In genomic region chr11:9170450-9170849, GRCh38 we compare ENCODE assay signal across 14 cellular contexts.
DNase-seq lines count a peak whose midpoint lies in the region; ATAC-seq, FAIRE-seq and TF ChIP-seq lines count a peak whose summit lies in the region.
"Had no signal": no experiment of that assay in that cellular context is flagged by ENCODE, and none has a peak within 500 bp of the region (broad histone marks: within the 10 kb centered on the region; RNA-seq: fewer than 3 reads in every experiment).

No MANE protein-coding gene starts in this region.

- FAIRE-seq in RCC 7860 (lab: Jason Lieb, UNC), result no peak

- H2AFZ ChIP-seq in ACC112 (ENCODE audit: low read length, unreplicated experiment) (no peak overlapping the region), HCT116 (ENCODE audit: low read depth, low read length, poor library complexity, severe bottlenecking) (no peak overlapping the region)

- H3K79me2 ChIP-seq in ACC112 (ENCODE audit: control insufficient read depth, insufficient read depth, low read length, unreplicated experiment), result peaks cover 6% of the 10 kb centered on the region
- 0 out of 2 replicates have a peak, but pooled peaks cover 3% of the 10 kb centered on the region for H3K79me2 ChIP-seq in HCT116 (ENCODE audit: insufficient read depth, low read length)

- no peaks in the 10 kb centered on the region for H4K20me1 ChIP-seq in HCT116 (ENCODE audit: insufficient read depth)

- H3K4me2 ChIP-seq in HCT116 (ENCODE audit: low read length), result peak overlapping the region; percentile 41; the same call in 1 of the 2 replicates

- H3K4me1 ChIP-seq in ACC112 (ENCODE audit: control insufficient read depth, insufficient read depth, low read length, unreplicated experiment) (peaks cover 20% of the 10 kb centered on the region), HCT116 (ENCODE audit: control insufficient read depth in 1 of 2, insufficient read depth in 2 of 2, low read length in 2 of 2) (peaks cover 0 to 17% of the 10 kb centered on the region in 2 experiments; a peak in 2 of 4 replicates), foreskin keratinocyte (peaks cover 7% of the 10 kb centered on the region)

- peak overlapping the region; percentile 8; the same call in 1 of the 2 replicates for H3K27ac ChIP-seq in ACC112 (ENCODE audit: low read depth, low read length)
- H3K27ac ChIP-seq in HCT116 (ENCODE audit: low read depth, low read length), result no peak overlapping the region
- H3K27ac ChIP-seq in foreskin keratinocyte, result no peak overlapping the region
- H3K27ac ChIP-seq: ovary had no signal

- TF ChIP-seq CTCF in HCT116 (IDR thresholded peaks at IDR 0.05 in 2 of 3, conservative IDR thresholded peaks at IDR 0.05 in 1 of 3; ENCODE audit: borderline replicate concordance in 1 of 3, insufficient read depth in 1 of 3, low read depth in 2 of 3, low read length in 2 of 3), result no peak
- no peak for TF ChIP-seq CTCF in foreskin keratinocyte (conservative IDR thresholded peaks at IDR 0.05)
- no peak for TF ChIP-seq CTCF in lower leg skin (IDR thresholded peaks at IDR 0.05)

- ATAC-seq in HCT116 (no peak), foreskin keratinocyte (peak; percentile 27)

- POLR2A ChIA-PET in HCT116 (lab: Charles Lee), result no interaction called here

- RAD21 ChIA-PET in HCT116 (lab: Charles Lee; ENCODE audit: low non-redundant PET in 1 of 2, low total read pairs in 2 of 2, uncharacterized antibody in 2 of 2, unreplicated experiment in 2 of 2), result no interaction called here

- H3K9ac ChIP-seq in HCT116 (ENCODE audit: low read length), result no peak overlapping the region

- H3K27me3 ChIP-seq in ACC112 (ENCODE audit: insufficient read depth, low read length), result no peaks in the 10 kb centered on the region
- H3K27me3 ChIP-seq in HCT116 (ENCODE audit: insufficient read depth, low read length), result no peaks in the 10 kb centered on the region
- no peaks in the 10 kb centered on the region for H3K27me3 ChIP-seq in foreskin keratinocyte
- H3K27me3 ChIP-seq: ovary had no signal

- H3K36me3 ChIP-seq in ACC112 (ENCODE audit: insufficient read depth, low read length) (peaks cover 32% of the 10 kb centered on the region), HCT116 (ENCODE audit: control insufficient read depth in 1 of 2, insufficient read depth in 2 of 2, low read length in 2 of 2) (peaks cover 8 to 22% of the 10 kb centered on the region in 2 experiments; a peak in 3 of 4 replicates)
- H3K36me3 ChIP-seq: ovary had no signal

- TF ChIP-seq RAD21 in HCT116 (IDR thresholded peaks at IDR 0.05; ENCODE audit: low read depth), result no peak

- BruUV-seq in HCT116 (replicated peaks; lab: Mats Ljungman, UMichigan), result no TSS peak

- DNase-seq in HCT116 (ENCODE audit: low read depth, low spot score) (no peak), astrocyte of the hippocampus (ENCODE audit: low read depth, low spot score) (peak; percentile 49), foreskin keratinocyte (no peak), AML-193 (lab: John Stamatoyannopoulos, UW) (no peak), lower leg skin (ENCODE audit: low spot score in 2 of 2) (no peak), head of caudate nucleus (no peak), RCC 7860 (ENCODE audit: low spot score) (no peak)
- DNase-seq: activated gamma-delta T cell treated with Interleukin-2 at 50 U/mL for 16 hours; midbrain; NCI-H345; ovary; stimulated activated CD4-positive, alpha-beta T cell treated with anti-CD3 and anti-CD28 coated beads, Interleukin-12 subunit alpha, Interleukin-12 subunit beta, amount 100 ng/mL, for 4 hours had no signal

- TF ChIP-seq POLR2A in HCT116 (IDR thresholded peaks at IDR 0.05; ENCODE audit: borderline replicate concordance, extremely low read depth, insufficient read depth, insufficient read length), result no peak
- TF ChIP-seq POLR2A in lower leg skin (IDR thresholded peaks at IDR 0.05), result no peak

- H3K9me2 ChIP-seq in HCT116 (ENCODE audit: insufficient read depth), result no peaks in the 10 kb centered on the region

- intact Hi-C loops in HCT116 (cut with micrococcal nuclease), result loop anchor here (5.0 kb wide), 1 partner anchor 92 kb away; no protein-coding TSS in a partner anchor
- intact Hi-C loops in lower leg skin (cut with DNase I; ENCODE audit: low total_unique reads), result loop anchor here (5.0 kb wide), 1 partner anchor 1337 kb away; no protein-coding TSS in a partner anchor
- intact Hi-C loops in head of caudate nucleus (cut with DNase I), result no loop called here

- H3K9me3 ChIP-seq in HCT116 (ENCODE audit: control insufficient read depth in 1 of 2, insufficient read depth in 1 of 2, low read depth in 1 of 2, low read length in 2 of 2), result no peaks in the 10 kb centered on the region
- H3K9me3 ChIP-seq: ovary had no signal

- no peak overlapping the region for H3K4me3 ChIP-seq in ACC112 (ENCODE audit: low read depth, low read length)
- no peak overlapping the region for H3K4me3 ChIP-seq in HCT116 (replicated peaks in 1 of 2; ENCODE audit: low read depth in 1 of 2, low read length in 2 of 2)
- no peak overlapping the region for H3K4me3 ChIP-seq in lower leg skin (ENCODE audit: low read depth, poor library complexity, severe bottlenecking)
- H3K4me3 ChIP-seq: K562, ovary had no signal

- CTCF ChIA-PET in HCT116 (lab: Charles Lee), result no interaction called here

- 66 to 82% methylated on average over 2 of the region's 2 CpGs for WGBS in lower leg skin, 2 donors

TF ChIP-seq in HCT116, 20 proteins besides CTCF, POLR2A, EP300 and RAD21:
- TF ChIP-seq SP1 (IDR thresholded peaks at IDR 0.05; ENCODE audit: low read depth) (no peak), FOSL1 (IDR thresholded peaks at IDR 0.05; ENCODE audit: low read depth) (no peak), ATF3 (IDR thresholded peaks at IDR 0.05) (no peak), CEBPB (IDR thresholded peaks at IDR 0.05; ENCODE audit: low read depth) (no peak)
TF ChIP-seq in HCT116: peak in this region for 0.
